In genomic region chr7:4837814-4838625, GRCh38 we compare ENCODE assay signal across 17 cellular contexts. TPM values are rescaled to one million over a fixed set of nuclear protein-coding genes. Genes with fewer than 3 reads are reported as not detected.
DNase-seq lines count a peak whose midpoint lies in the region; ATAC-seq and TF ChIP-seq lines count a peak whose summit lies in the region.
"Had no signal": no experiment of that assay in that cellular context is flagged by ENCODE, and none has a peak within 500 bp of the region (broad histone marks: within the 10 kb centered on the region; RNA-seq: fewer than 3 reads in every experiment).

No MANE protein-coding gene starts in this region.

- no peaks in the 10 kb centered on the region for H3K9me3 ChIP-seq in mesodermal cell (ENCODE audit: control insufficient read depth, low read length)

- peak overlapping the region; percentile 16 to 56 (median 34) for H3K4me3 Mint-ChIP-seq in brain
- no peak overlapping the region for H3K4me3 Mint-ChIP-seq in effector memory CD8-positive, alpha-beta T cell
- H3K4me3 Mint-ChIP-seq: activated naive CD8-positive, alpha-beta T cell treated with anti-CD3 and anti-CD28 coated beads for 36 hours had no signal

- 62 to 64% methylated on average over 23 to 25 of the region's 29 CpGs for WGBS in mesodermal cell (ENCODE audit: insufficient coverage in 2 of 2), 2 experiments

- DNase-seq in ELF-1 (ENCODE audit: low read depth, low spot score) (peak; percentile 82), NCI-H146 treated with DMSO at 0.1 percent for 48 hours (lab: John Stamatoyannopoulos, UW; ENCODE audit: unreplicated experiment) (peak; percentile 23), NCI-H1105 (lab: John Stamatoyannopoulos, UW) (no peak), RWPE1 (ENCODE audit: low spot score) (no peak)
- DNase-seq in effector memory CD8-positive, alpha-beta T cell = no peak
- DNase-seq: activated naive CD8-positive, alpha-beta T cell treated with anti-CD3 and anti-CD28 coated beads for 36 hours; central memory CD4-positive, alpha-beta T cell; GOT3; KG1; kidney; NCI-H2081; OCI-M1; stimulated activated naive CD4-positive, alpha-beta T cell treated with Interleukin-2 at 50 U/mL for 16 hours; SW 1271 had no signal

- no peaks in the 10 kb centered on the region for H3K36me3 Mint-ChIP-seq in brain
- peaks cover 2% of the 10 kb centered on the region for H3K36me3 Mint-ChIP-seq in effector memory CD8-positive, alpha-beta T cell (ENCODE audit: insufficient read depth)
- H3K36me3 Mint-ChIP-seq: activated naive CD8-positive, alpha-beta T cell treated with anti-CD3 and anti-CD28 coated beads for 36 hours had no signal

- H3K27ac Mint-ChIP-seq in brain = peak overlapping the region; percentile 72 to 95 (median 89)
- H3K27ac Mint-ChIP-seq in effector memory CD8-positive, alpha-beta T cell = no peak overlapping the region
- H3K27ac Mint-ChIP-seq: activated naive CD8-positive, alpha-beta T cell treated with anti-CD3 and anti-CD28 coated beads for 36 hours had no signal

- H3K9me3 Mint-ChIP-seq in brain = no peaks in the 10 kb centered on the region
- H3K9me3 Mint-ChIP-seq in effector memory CD8-positive, alpha-beta T cell = no peaks in the 10 kb centered on the region
- H3K9me3 Mint-ChIP-seq: activated naive CD8-positive, alpha-beta T cell treated with anti-CD3 and anti-CD28 coated beads for 36 hours had no signal

- H3K4me3 ChIP-seq in mesodermal cell (ENCODE audit: extremely low read depth, insufficient read depth, low read length, poor library complexity, severe bottlenecking) = no peak overlapping the region

- peaks cover 27% of the 10 kb centered on the region for H3K4me1 Mint-ChIP-seq in brain
- no peaks in the 10 kb centered on the region for H3K4me1 Mint-ChIP-seq in effector memory CD8-positive, alpha-beta T cell (ENCODE audit: low read depth in 2 of 2)
- H3K4me1 Mint-ChIP-seq: activated naive CD8-positive, alpha-beta T cell treated with anti-CD3 and anti-CD28 coated beads for 36 hours had no signal

- no peaks in the 10 kb centered on the region for H3K4me1 ChIP-seq in mesodermal cell (ENCODE audit: control insufficient read depth, insufficient read depth, low read length, poor library complexity, severe bottlenecking)

- H3K36me3 ChIP-seq in mesodermal cell (ENCODE audit: control insufficient read depth, insufficient read depth, low read length) = peaks cover 3% of the 10 kb centered on the region

- TF ChIP-seq CTCF in brain (conservative IDR thresholded peaks at IDR 0.05) (no peak), RWPE1 (conservative IDR thresholded peaks at IDR 0.05; ENCODE audit: low read depth) (no peak)

- CTCF ChIA-PET in RWPE1 (lab: Yijun Ruan, JAX) = no interaction called here

- H3K27ac ChIP-seq in mesodermal cell (ENCODE audit: low read depth, low read length, severe bottlenecking) (peak overlapping the region; percentile 23), RWPE1 (no peak overlapping the region)

- H3K27me3 Mint-ChIP-seq in brain = peaks cover 3% of the 10 kb centered on the region
- peaks cover 4 to 18% of the 10 kb centered on the region in 2 donors for H3K27me3 Mint-ChIP-seq in effector memory CD8-positive, alpha-beta T cell
- H3K27me3 Mint-ChIP-seq: activated naive CD8-positive, alpha-beta T cell treated with anti-CD3 and anti-CD28 coated beads for 36 hours had no signal

- POLR2A ChIA-PET in RWPE1 (lab: Yijun Ruan, JAX; ENCODE audit: low non-redundant PET) = no interaction called here

- no peak for ATAC-seq in effector memory CD8-positive, alpha-beta T cell (replicated peaks)
- ATAC-seq in HG03521 (IDR thresholded peaks at IDR 0.05; ENCODE audit: unreplicated experiment) = no peak

RNA-seq across cellular contexts. Expression of gene PAPOLB, which starts 23.8 kb away (rescaled TPM):
- polyA plus RNA-seq in brain (ENCODE audit: insufficient read depth, low read depth, low replicate concordance) = not detected
- not detected for polyA plus RNA-seq in mesodermal cell (2013, experiment 1 of 2)
- polyA plus RNA-seq in mesodermal cell (2013, experiment 2 of 2) = 0.10 TPM

RNA-seq across cellular contexts. Expression of gene RADIL, which starts 45.5 kb away (rescaled TPM):
- polyA plus RNA-seq in brain (ENCODE audit: insufficient read depth, low read depth, low replicate concordance) = 15.3 TPM
- 19.8 TPM for polyA plus RNA-seq in mesodermal cell (2013, experiment 1 of 2)
- 18.5 TPM for polyA plus RNA-seq in mesodermal cell (2013, experiment 2 of 2)

Comparison
In these comparisons a context has a peak if more than half of its experiments do, and no peak if none do; other contexts are left out.
1. DNase-seq: peak in ELF-1 (single experiment) and NCI-H146 treated with DMSO at 0.1 percent for 48 hours (single experiment); none in NCI-H1105 (single experiment), effector memory CD8-positive, alpha-beta T cell (0 of 3) and RWPE1 (single experiment).
2. H3K27ac Mint-ChIP-seq: peak in brain (5 of 5); none in effector memory CD8-positive, alpha-beta T cell (0 of 2).
3. H3K4me3 Mint-ChIP-seq: peak in brain (5 of 5); none in effector memory CD8-positive, alpha-beta T cell (0 of 2).